Comparison of ENCODE assay signal across 7 cellular contexts in genomic region chr15:58917613-58918012, GRCh38. TPM values are rescaled to one million over a fixed set of nuclear protein-coding genes. Genes with fewer than 3 reads are reported as not detected.
A peak's percentile ranks its signal among the peaks of the same experiment; 100 is the strongest.
DNase-seq lines count a peak whose midpoint lies in the region; ATAC-seq and TF ChIP-seq lines count a peak whose summit lies in the region.
"Not testable (repeated sequence)": the region's sequence is repeated elsewhere in the genome, so short reads cannot be mapped to it uniquely, and the experiment has no call there.

No MANE protein-coding gene starts in this region.

- POLR2A ChIA-PET in SK-N-SH (lab: Yijun Ruan, JAX), result not testable (repeated sequence)

- TF ChIP-seq RAD21 in SK-N-SH (IDR thresholded peaks at IDR 0.05; ENCODE audit: low read length), result not testable (repeated sequence)

- not testable (repeated sequence) for H3K27me3 Mint-ChIP-seq in GM23338 (ENCODE audit: insufficient read depth, low read depth, poor library complexity); activated T-helper 17 cell treated with anti-CD3 and anti-CD28 coated beads, Interleukin-2, amount 50 U/mL, for 72 hours

- H3F3A ChIP-seq in GM23338 (replicated peaks; ENCODE audit: low read depth), result not testable (repeated sequence)
- peaks cover 15% of the 10 kb centered on the region for H3F3A ChIP-seq in SK-N-SH (replicated peaks; ENCODE audit: insufficient read depth)

- H3K36me3 ChIP-seq in ACC112 (ENCODE audit: insufficient read depth, low read length), result peaks cover 36% of the 10 kb centered on the region
- peaks cover 35% of the 10 kb centered on the region for H3K36me3 ChIP-seq in GM23338 (ENCODE audit: insufficient read depth)
- H3K36me3 ChIP-seq in SK-N-SH (replicated peaks in 1 of 2; ENCODE audit: control insufficient read depth in 1 of 2, insufficient read depth in 2 of 2, low read length in 1 of 2), result peaks cover 32 to 52% of the 10 kb centered on the region in 2 experiments
- peaks cover 75% of the 10 kb centered on the region for H3K36me3 ChIP-seq in lower lobe of right lung
- peaks cover 3 to 37% of the 10 kb centered on the region in 2 donors for H3K36me3 ChIP-seq in psoas muscle (ENCODE audit: insufficient read depth in 1 of 2, low read depth in 1 of 2)
- H3K36me3 ChIP-seq in subcutaneous abdominal adipose tissue (ENCODE audit: control insufficient read depth in 5 of 5, insufficient read depth in 5 of 5, low read length in 5 of 5), result peaks cover 2 to 25% (median 22%) of the 10 kb centered on the region in 5 donors

- DNase-seq in GM23338 (ENCODE audit: low spot score); SK-N-SH; psoas muscle: not testable (repeated sequence)
- DNase-seq in lower lobe of right lung, result peak; percentile 57

- intact Hi-C loops in lower lobe of right lung (cut with DNase I); psoas muscle (cut with DNase I): not testable (repeated sequence)

- not testable (repeated sequence) for H2AFZ ChIP-seq in ACC112 (ENCODE audit: low read length, unreplicated experiment); GM23338; SK-N-SH (ENCODE audit: low read depth)

- not testable (repeated sequence) for H3K4me3 ChIP-seq in ACC112 (ENCODE audit: low read depth, low read length); GM23338; SK-N-SH (ENCODE audit: low read depth in 2 of 2, low read length in 1 of 2); lower lobe of right lung; psoas muscle; subcutaneous abdominal adipose tissue (ENCODE audit: low read depth in 1 of 5, low read length in 5 of 5)

- WGBS in SK-N-SH (ENCODE audit: low lambda C conversion rate), result 90% methylated on average over 9 of the region's 9 CpGs
- WGBS in psoas muscle, 3 donors, result 35 to 46% (median 39%) methylated on average over 9 of the region's 9 CpGs

- H3K27me3 ChIP-seq in ACC112 (ENCODE audit: insufficient read depth, low read length); GM23338 (ENCODE audit: insufficient read depth); SK-N-SH (ENCODE audit: insufficient read depth); lower lobe of right lung (ENCODE audit: low read depth); psoas muscle (ENCODE audit: insufficient read depth in 3 of 3, low read length in 2 of 3); subcutaneous abdominal adipose tissue (ENCODE audit: control insufficient read depth in 5 of 5, insufficient read depth in 4 of 5, low read length in 5 of 5): not testable (repeated sequence)

- H3K4me1 ChIP-seq in ACC112 (ENCODE audit: control insufficient read depth, insufficient read depth, low read length, unreplicated experiment), result peaks cover 19% of the 10 kb centered on the region
- not testable (repeated sequence) for H3K4me1 ChIP-seq in GM23338 (ENCODE audit: insufficient read depth)
- peaks cover 0 to 13% of the 10 kb centered on the region in 2 experiments; a peak in 1 of 4 replicates for H3K4me1 ChIP-seq in SK-N-SH (ENCODE audit: control insufficient read depth in 1 of 2, insufficient read depth in 2 of 2, low read depth in 1 of 2, low read length in 1 of 2)
- H3K4me1 ChIP-seq in lower lobe of right lung, result peaks cover 24% of the 10 kb centered on the region
- H3K4me1 ChIP-seq in psoas muscle, result peaks cover 21% of the 10 kb centered on the region
- H3K4me1 ChIP-seq in subcutaneous abdominal adipose tissue (ENCODE audit: control insufficient read depth in 5 of 5, insufficient read depth in 5 of 5, low read length in 5 of 5), result peaks cover 0 to 32% (median 6%) of the 10 kb centered on the region in 5 donors

- not testable (repeated sequence) for H3K27ac Mint-ChIP-seq in GM23338
- peak overlapping the region; percentile 9 for H3K27ac Mint-ChIP-seq in activated T-helper 17 cell treated with anti-CD3 and anti-CD28 coated beads, Interleukin-2, amount 50 U/mL, for 72 hours

- H3K9me3 ChIP-seq in SK-N-SH; lower lobe of right lung; psoas muscle; subcutaneous abdominal adipose tissue (ENCODE audit: control insufficient read depth in 5 of 5, low read length in 5 of 5): not testable (repeated sequence)

- peak overlapping the region; percentile 53; the same call in 1 of the 2 replicates for H3K27ac ChIP-seq in ACC112 (ENCODE audit: low read depth, low read length)
- 0 out of 2 replicates have a peak overlapping the region, but pooled peaks have one; percentile 46 for H3K27ac ChIP-seq in GM23338 (ENCODE audit: low read depth)
- peak overlapping the region in 1 of 2 experiments; percentile 65; a peak in 2 of 4 replicates for H3K27ac ChIP-seq in SK-N-SH (ENCODE audit: low read depth in 2 of 2, low read length in 1 of 2)
- not testable (repeated sequence) for H3K27ac ChIP-seq in lower lobe of right lung
- H3K27ac ChIP-seq in psoas muscle, result peak overlapping the region; percentile 24
- peak overlapping the region; percentile 79 for H3K27ac ChIP-seq in subcutaneous abdominal adipose tissue (ENCODE audit: low read depth, low read length)

- not testable (repeated sequence) for ATAC-seq in GM23338; activated T-helper 17 cell treated with anti-CD3 and anti-CD28 coated beads, Interleukin-2, amount 50 U/mL, for 72 hours (replicated peaks); lower lobe of right lung
- peak in 3 of 4 donors; percentile 31 to 52 (median 32) for ATAC-seq in psoas muscle

- CTCF ChIA-PET in SK-N-SH (lab: Yijun Ruan, JAX), result interaction anchor here (1.0 kb wide), 1 partner anchor 10 kb away, joined by 3 read pairs; no protein-coding TSS in a partner anchor

- not testable (repeated sequence) for H3K9me2 ChIP-seq in GM23338 (ENCODE audit: insufficient read depth); SK-N-SH

- TF ChIP-seq CTCF in GM23338 (conservative IDR thresholded peaks at IDR 0.05; ENCODE audit: low read depth in 2 of 2); SK-N-SH (IDR thresholded peaks at IDR 0.05); lower lobe of right lung (IDR thresholded peaks at IDR 0.05); psoas muscle (IDR thresholded peaks at IDR 0.05): not testable (repeated sequence)

- not testable (repeated sequence) for H3K4me1 Mint-ChIP-seq in GM23338; activated T-helper 17 cell treated with anti-CD3 and anti-CD28 coated beads, Interleukin-2, amount 50 U/mL, for 72 hours

- not testable (repeated sequence) for H3K4me2 ChIP-seq in GM23338
- H3K4me2 ChIP-seq in SK-N-SH, result peak overlapping the region; percentile 44

- not testable (repeated sequence) for TF ChIP-seq EP300 in SK-N-SH (IDR thresholded peaks at IDR 0.05; ENCODE audit: borderline replicate concordance in 1 of 2, low read depth in 1 of 2, low read length in 1 of 2)

- not testable (repeated sequence) for H3K9ac ChIP-seq in SK-N-SH; subcutaneous abdominal adipose tissue (ENCODE audit: low read length in 5 of 5)

- H3K79me2 ChIP-seq in ACC112 (ENCODE audit: control insufficient read depth, insufficient read depth, low read length, unreplicated experiment) (peaks cover 64% of the 10 kb centered on the region), GM23338 (replicated peaks; ENCODE audit: insufficient read depth) (peaks cover 97% of the 10 kb centered on the region), SK-N-SH (ENCODE audit: insufficient read depth) (peaks cover 94% of the 10 kb centered on the region)

- not testable (repeated sequence) for H3K4me3 Mint-ChIP-seq in GM23338; activated T-helper 17 cell treated with anti-CD3 and anti-CD28 coated beads, Interleukin-2, amount 50 U/mL, for 72 hours

- peaks cover 40% of the 10 kb centered on the region for H4K20me1 ChIP-seq in GM23338 (replicated peaks; ENCODE audit: insufficient read depth)
- not testable (repeated sequence) for H4K20me1 ChIP-seq in SK-N-SH (ENCODE audit: insufficient read depth)

- H3K36me3 Mint-ChIP-seq in GM23338 (ENCODE audit: low read depth), result peaks cover 59% of the 10 kb centered on the region
- peaks cover 79% of the 10 kb centered on the region for H3K36me3 Mint-ChIP-seq in activated T-helper 17 cell treated with anti-CD3 and anti-CD28 coated beads, Interleukin-2, amount 50 U/mL, for 72 hours (ENCODE audit: low read depth)

- not testable (repeated sequence) for H3K9me3 Mint-ChIP-seq in GM23338; activated T-helper 17 cell treated with anti-CD3 and anti-CD28 coated beads, Interleukin-2, amount 50 U/mL, for 72 hours

RNA-seq across cellular contexts. Expression of gene SLTM, which starts 15.9 kb away (rescaled TPM):
- total RNA-seq in GM23338 (2014; rRNA removed; shearing (Covaris generic)), result 165 and 210 TPM in 2 replicates
- polyA plus RNA-seq in GM23338 (2016; fragmentation: Nextera tagmentation; extraction: Ambion mirVana), result 398 and 476 TPM in 2 replicates
- polyA plus RNA-seq in SK-N-SH (2012; rRNA removed), result 48.9 and 54.3 TPM in 2 replicates
- 41.8 and 48.9 TPM in 2 replicates for polyA plus RNA-seq in SK-N-SH (2012; cell fraction: cytosol; rRNA removed)
- 103 and 155 TPM in 2 replicates for polyA plus RNA-seq in SK-N-SH (2012; cell fraction: nucleus; rRNA removed)
- total RNA-seq in activated T-helper 17 cell treated with anti-CD3 and anti-CD28 coated beads, Interleukin-2, amount 50 U/mL, for 72 hours, result 10 to 100 TPM; 62.8 to 94.6 TPM
- 93.0 TPM for total RNA-seq in lower lobe of right lung
- total RNA-seq in psoas muscle, result 10 to 100 TPM; 32.6 to 63.6 (median 40.5) TPM
- polyA plus RNA-seq in psoas muscle, result 10 to 100 TPM; 35.5 to 67.4 (median 54.2) TPM
